In the genomic region with DNA sequence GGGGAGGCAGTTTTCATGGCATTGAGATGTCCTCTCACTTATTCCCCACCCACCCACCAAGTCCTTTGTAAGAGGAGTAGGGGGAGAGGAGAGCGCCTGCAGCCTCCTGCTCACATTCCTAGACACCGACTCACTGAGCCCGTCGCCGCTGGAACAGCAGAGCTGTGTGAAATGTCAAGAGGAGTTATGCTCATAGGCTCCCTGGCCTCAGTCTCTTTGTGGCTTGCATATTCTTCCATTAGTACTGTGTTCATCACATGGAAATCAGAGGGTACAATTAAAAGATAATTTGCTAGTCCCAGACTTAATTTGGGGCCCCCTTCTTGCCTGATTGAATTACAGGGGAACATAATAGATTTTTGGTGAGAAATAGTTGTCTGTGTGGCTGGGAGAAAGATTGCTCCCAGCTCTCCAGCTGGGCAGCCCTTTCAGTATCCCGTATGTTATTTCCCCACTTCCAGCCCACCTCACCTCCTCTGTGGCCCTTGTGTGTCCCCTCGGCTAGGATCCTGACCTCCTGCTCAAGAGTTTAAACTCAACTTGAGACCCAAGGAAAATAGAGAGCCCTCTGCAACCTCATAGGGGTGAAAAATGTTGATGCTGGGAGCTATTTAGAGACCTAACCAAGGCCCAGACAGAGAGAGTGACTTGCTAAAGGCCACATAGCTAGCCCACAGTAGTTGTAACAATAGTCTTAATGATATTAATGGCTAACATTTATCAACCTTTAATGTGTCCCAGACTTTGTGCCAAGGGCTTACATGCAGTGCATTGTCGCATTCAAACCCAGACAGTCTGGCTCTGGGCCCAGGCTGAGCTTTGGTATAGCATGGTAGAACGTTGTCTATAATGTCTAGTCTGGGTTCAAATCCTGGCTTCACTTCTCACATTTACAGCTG, we compare ENCODE assay signal across 11 cellular contexts. TPM values are rescaled to one million over a fixed set of nuclear protein-coding genes. Genes with fewer than 3 reads are reported as not detected.
DNase-seq lines count a peak whose midpoint lies in the region; FAIRE-seq and TF ChIP-seq lines count a peak whose summit lies in the region.
"Had no signal": no experiment of that assay in that cellular context is flagged by ENCODE, and none has a peak within 500 bp of the region (broad histone marks: within the 10 kb centered on the region; RNA-seq: fewer than 3 reads in every experiment).

No MANE protein-coding gene starts in this region.

- H3K27me3 Mint-ChIP-seq in T-helper 2 cell treated with Interferon-gamma antibody and Interleukin-4, amounts not matched to agents 5 μg/mL and 100 μg/mL, for 36 hours (ENCODE audit: low read depth), result no peaks in the 10 kb centered on the region
- no peaks in the 10 kb centered on the region for H3K27me3 Mint-ChIP-seq in astrocyte (ENCODE audit: low read depth, unreplicated experiment)
- H3K27me3 Mint-ChIP-seq in type B pancreatic cell, result no peaks in the 10 kb centered on the region
- H3K27me3 Mint-ChIP-seq: activated CD4-positive, alpha-beta memory T cell treated with anti-CD3 and anti-CD28 coated beads for 36 hours had no signal

- TF ChIP-seq CTCF in astrocyte (IDR thresholded peaks at IDR 0.05; ENCODE audit: insufficient read depth, low read depth, low read length) (no peak), type B pancreatic cell (conservative IDR thresholded peaks at IDR 0.05) (no peak)

- DNase-seq in T-helper 2 cell treated with Interferon-gamma antibody and Interleukin-4, amounts not matched to agents 5 μg/mL and 100 μg/mL, for 36 hours (ENCODE audit: low spot score), result no peak
- no peak for DNase-seq in T-helper 2 cell
- DNase-seq in astrocyte (ENCODE audit: low read depth), result peak; percentile 97
- peak; percentile 95 for DNase-seq in iris pigment epithelial cell (ENCODE audit: low read depth)
- no peak for DNase-seq in type B pancreatic cell (ENCODE audit: extremely low spot score, unreplicated experiment)
- no peak for DNase-seq in NCI-H2227 (lab: John Stamatoyannopoulos, UW; ENCODE audit: unreplicated experiment)
- DNase-seq in SK-N-DZ (ENCODE audit: low spot score), result no peak
- no peak for DNase-seq in SHP77 treated with DMSO at 0.1 percent for 48 hours (lab: John Stamatoyannopoulos, UW)
- DNase-seq: activated CD4-positive, alpha-beta memory T cell treated with anti-CD3 and anti-CD28 coated beads for 36 hours; glutamatergic neuron; NCI-H1105 treated with DMSO at 0.1 percent for 48 hours had no signal

- H3K4me3 Mint-ChIP-seq in T-helper 2 cell treated with Interferon-gamma antibody and Interleukin-4, amounts not matched to agents 5 μg/mL and 100 μg/mL, for 36 hours, result no peak overlapping the region
- H3K4me3 Mint-ChIP-seq in astrocyte (ENCODE audit: unreplicated experiment), result peak overlapping the region; percentile 34
- peak overlapping the region; percentile 18 for H3K4me3 Mint-ChIP-seq in type B pancreatic cell
- H3K4me3 Mint-ChIP-seq: activated CD4-positive, alpha-beta memory T cell treated with anti-CD3 and anti-CD28 coated beads for 36 hours had no signal

- peak overlapping the region; percentile 31 for H2AFZ ChIP-seq in astrocyte (ENCODE audit: low read depth, low read length)

- H3K27me3 ChIP-seq in astrocyte (ENCODE audit: insufficient read depth, low read length), result no peaks in the 10 kb centered on the region

- H3K9ac ChIP-seq in astrocyte (ENCODE audit: low read length), result peak overlapping the region; percentile 80

- H3K4me1 Mint-ChIP-seq in T-helper 2 cell treated with Interferon-gamma antibody and Interleukin-4, amounts not matched to agents 5 μg/mL and 100 μg/mL, for 36 hours (ENCODE audit: low read depth), result peaks cover 56% of the 10 kb centered on the region
- H3K4me1 Mint-ChIP-seq in astrocyte (ENCODE audit: low read depth, unreplicated experiment) (peaks cover 67% of the 10 kb centered on the region), type B pancreatic cell (ENCODE audit: unreplicated experiment) (peaks cover 36% of the 10 kb centered on the region)

- peak overlapping the region; percentile 72 for H3K4me2 ChIP-seq in astrocyte (ENCODE audit: low read length)

- H3K4me1 ChIP-seq in astrocyte (ENCODE audit: insufficient read depth, low read length), result peaks cover 69% of the 10 kb centered on the region

- no peaks in the 10 kb centered on the region for H3K9me3 ChIP-seq in astrocyte (ENCODE audit: insufficient read depth, low read depth, low read length)

- H3K27ac ChIP-seq in astrocyte (ENCODE audit: low read depth, low read length), result peak overlapping the region; percentile 99

- peak overlapping the region; percentile 38 for H3K27ac Mint-ChIP-seq in T-helper 2 cell treated with Interferon-gamma antibody and Interleukin-4, amounts not matched to agents 5 μg/mL and 100 μg/mL, for 36 hours
- H3K27ac Mint-ChIP-seq in astrocyte (ENCODE audit: unreplicated experiment) (peak overlapping the region; percentile 100), type B pancreatic cell (peak overlapping the region; percentile 80)
- H3K27ac Mint-ChIP-seq: activated CD4-positive, alpha-beta memory T cell treated with anti-CD3 and anti-CD28 coated beads for 36 hours had no signal

- no peaks in the 10 kb centered on the region for H3K36me3 ChIP-seq in astrocyte (ENCODE audit: insufficient read depth, low read length)

- peaks cover 7% of the 10 kb centered on the region for H4K20me1 ChIP-seq in astrocyte (ENCODE audit: insufficient read depth, low read length)

- FAIRE-seq in astrocyte (lab: Jason Lieb, UNC), result peak; percentile 83

- peaks cover 12% of the 10 kb centered on the region for H3K36me3 Mint-ChIP-seq in T-helper 2 cell treated with Interferon-gamma antibody and Interleukin-4, amounts not matched to agents 5 μg/mL and 100 μg/mL, for 36 hours (ENCODE audit: low read depth)
- H3K36me3 Mint-ChIP-seq in astrocyte (ENCODE audit: low read depth, unreplicated experiment) (peaks cover 3% of the 10 kb centered on the region), type B pancreatic cell (peaks cover 4% of the 10 kb centered on the region)

- no peak overlapping the region for H3K4me3 ChIP-seq in astrocyte (ENCODE audit: insufficient read depth, low read depth, low read length)

- H3K9me3 Mint-ChIP-seq in T-helper 2 cell treated with Interferon-gamma antibody and Interleukin-4, amounts not matched to agents 5 μg/mL and 100 μg/mL, for 36 hours, result no peaks in the 10 kb centered on the region
- H3K9me3 Mint-ChIP-seq in astrocyte (ENCODE audit: unreplicated experiment) (no peaks in the 10 kb centered on the region), type B pancreatic cell (no peaks in the 10 kb centered on the region)
- H3K9me3 Mint-ChIP-seq: activated CD4-positive, alpha-beta memory T cell treated with anti-CD3 and anti-CD28 coated beads for 36 hours had no signal

- peaks cover 11% of the 10 kb centered on the region for H3K79me2 ChIP-seq in astrocyte (ENCODE audit: insufficient read depth, low read length)

RNA-seq across cellular contexts. Expression of a gene that starts 32.2 kb away (rescaled TPM):
- total RNA-seq in astrocyte (128 and 136 TPM in 2 replicates), type B pancreatic cell (ENCODE audit: low replicate concordance) (46.6 and 127 TPM in 2 replicates)
- polyA plus RNA-seq in SK-N-DZ (2014; cell fraction: cytosol; rRNA removed), result 28.2 and 41.5 TPM in 2 replicates
- 46.0 and 54.9 TPM in 2 replicates for polyA plus RNA-seq in SK-N-DZ (2014; cell fraction: nucleus; rRNA removed)

RNA-seq across cellular contexts. Expression of a gene that starts 48.0 kb away (rescaled TPM):
- total RNA-seq in astrocyte (21.4 and 22.3 TPM in 2 replicates), type B pancreatic cell (ENCODE audit: low replicate concordance) (21.0 and 36.8 TPM in 2 replicates)
- polyA plus RNA-seq in SK-N-DZ (2014; cell fraction: cytosol; rRNA removed), result 9.4 and 10.6 TPM in 2 replicates
- 10.7 and 12.1 TPM in 2 replicates for polyA plus RNA-seq in SK-N-DZ (2014; cell fraction: nucleus; rRNA removed)

Comparison
In these comparisons a context has a peak if more than half of its experiments do, and no peak if none do; other contexts are left out.
1. DNase-seq: peak in astrocyte (single experiment) and iris pigment epithelial cell (single experiment); none in T-helper 2 cell treated with Interferon-gamma antibody and Interleukin-4, amounts not matched to agents 5 μg/mL and 100 μg/mL, for 36 hours (single experiment), T-helper 2 cell (0 of 5), type B pancreatic cell (single experiment), NCI-H2227 (single experiment), SK-N-DZ (single experiment) and SHP77 treated with DMSO at 0.1 percent for 48 hours (single experiment).
2. H3K27ac Mint-ChIP-seq: peak in every context shown above with its lines; median percentile 100 in astrocyte; 80 in type B pancreatic cell; 38 in T-helper 2 cell treated with Interferon-gamma antibody and Interleukin-4, amounts not matched to agents 5 μg/mL and 100 μg/mL, for 36 hours.